8 cellular contexts compared by ENCODE assay signal in genomic region chr19:18522124-18522861, GRCh38. TPM values are rescaled to one million over a fixed set of nuclear protein-coding genes. Genes with fewer than 3 reads are reported as not detected.
A peak's percentile ranks its signal among the peaks of the same experiment; 100 is the strongest.
DNase-seq lines count a peak whose midpoint lies in the region; ATAC-seq, FAIRE-seq and TF ChIP-seq lines count a peak whose summit lies in the region.

No MANE protein-coding gene starts in this region.

- peak; percentile 97 for FAIRE-seq in TTC549 (lab: Jason Lieb, UNC)

- TF ChIP-seq CTCF in brain microvascular endothelial cell (IDR thresholded peaks at IDR 0.05; ENCODE audit: low read depth, low read length, missing control alignments) (peak; percentile 22), gastrocnemius medialis (IDR thresholded peaks at IDR 0.05 in 4 of 5, conservative IDR thresholded peaks at IDR 0.05 in 1 of 5) (peak in 1 of 5 experiments; percentile 40)

- no CpG with 5 or more reads among the region's 51 CpGs for WGBS in iPS DF 6.9 (ENCODE audit: insufficient coverage, insufficient read length)

- no peaks in the 10 kb centered on the region for H3K36me3 ChIP-seq in brain microvascular endothelial cell (replicated peaks)
- H3K36me3 ChIP-seq in iPS DF 6.9 (ENCODE audit: control insufficient read depth, insufficient read depth, low read length): no peaks in the 10 kb centered on the region
- H3K36me3 ChIP-seq in gastrocnemius medialis: no peaks in the 10 kb centered on the region

- DNase-seq in 8988T: peak; percentile 86
- DNase-seq in NCI-H2107 (lab: John Stamatoyannopoulos, UW): peak; percentile 98
- DNase-seq in brain microvascular endothelial cell: peak; percentile 100
- peak; percentile 99 for DNase-seq in iPS DF 6.9 (ENCODE audit: low read depth, low spot score)
- peak; percentile 100 for DNase-seq in gastrocnemius medialis

- ATAC-seq in HG03064 (IDR thresholded peaks at IDR 0.05; ENCODE audit: low read depth, unreplicated experiment) (peak; percentile 76), gastrocnemius medialis (peak; percentile 73 to 74)

- in situ Hi-C loops in brain microvascular endothelial cell (cut with HindIII; ENCODE audit: low pct_ligation_motif_present, low sequenced_read_pairs): no loop called here
- in situ Hi-C loops in gastrocnemius medialis (cut with MboI; ENCODE audit: low sequenced_read_pairs in 4 of 4): no loop called here

- H3K9me3 ChIP-seq in iPS DF 6.9 (ENCODE audit: control insufficient read depth, insufficient read depth, low read length): no peaks in the 10 kb centered on the region
- H3K9me3 ChIP-seq in gastrocnemius medialis: no peaks in the 10 kb centered on the region

- intact Hi-C loops in gastrocnemius medialis (cut with DNase I; ENCODE audit: low total_unique reads): loop anchor here (1.0 to 5.0 kb wide), 4 partner anchors 21 to 245 kb away; partner anchors contain the start of genes FKBP8, KXD1 and UBA52

- H3K4me3 ChIP-seq in brain microvascular endothelial cell (ENCODE audit: low read depth, low read length) (peak overlapping the region; percentile 93), iPS DF 6.9 (ENCODE audit: low read length) (peak overlapping the region; percentile 95; the same call in 1 of the 2 replicates), gastrocnemius medialis (peak overlapping the region; percentile 85 to 99 (median 95))

- H3K27ac ChIP-seq in brain microvascular endothelial cell (peak overlapping the region; percentile 76), iPS DF 6.9 (ENCODE audit: low read length) (no peak overlapping the region), gastrocnemius medialis (peak overlapping the region; percentile 97 to 100 (median 98))

- no peaks in the 10 kb centered on the region for H3K27me3 ChIP-seq in brain microvascular endothelial cell (replicated peaks)
- no peaks in the 10 kb centered on the region for H3K27me3 ChIP-seq in iPS DF 6.9 (ENCODE audit: control insufficient read depth, insufficient read depth, low read length)
- H3K27me3 ChIP-seq in gastrocnemius medialis: no peaks in the 10 kb centered on the region

- TF ChIP-seq POLR2A in GM18526 (IDR thresholded peaks at IDR 0.05; ENCODE audit: extremely low read depth, insufficient read length) (peak; percentile 69), gastrocnemius medialis (IDR thresholded peaks at IDR 0.05) (peak in 1 of 2 donors; percentile 32)

- 0 out of 2 replicates have a peak, but pooled peaks cover 2% of the 10 kb centered on the region for H3K4me1 ChIP-seq in iPS DF 6.9 (ENCODE audit: control insufficient read depth, insufficient read depth, low read length)
- H3K4me1 ChIP-seq in gastrocnemius medialis: peaks cover 27 to 29% of the 10 kb centered on the region in 2 donors

RNA-seq across cellular contexts. Expression of gene ELL, which starts 0.4 kb away (rescaled TPM):
- total RNA-seq in gastrocnemius medialis: 10 to 100 TPM; 21.8 to 30.8 (median 27.3) TPM

RNA-seq across cellular contexts. Expression of gene FKBP8, which starts 21.1 kb away (rescaled TPM):
- total RNA-seq in gastrocnemius medialis: 100 to 1,000 TPM; 157 to 195 (median 184) TPM

RNA-seq across cellular contexts. Expression of gene KXD1, which starts 35.4 kb away (rescaled TPM):
- 100 to 1,000 TPM in 3 of 4 donors, 10 to 100 TPM in 1; 97.1 to 155 (median 106) TPM for total RNA-seq in gastrocnemius medialis

RNA-seq across cellular contexts. Expression of gene UBA52, which starts 49.4 kb away (rescaled TPM):
- total RNA-seq in gastrocnemius medialis: 100 to 1,000 TPM; 512 to 719 (median 537) TPM
